ENCODE assay signal across 1 cellular context in the genomic region with DNA sequence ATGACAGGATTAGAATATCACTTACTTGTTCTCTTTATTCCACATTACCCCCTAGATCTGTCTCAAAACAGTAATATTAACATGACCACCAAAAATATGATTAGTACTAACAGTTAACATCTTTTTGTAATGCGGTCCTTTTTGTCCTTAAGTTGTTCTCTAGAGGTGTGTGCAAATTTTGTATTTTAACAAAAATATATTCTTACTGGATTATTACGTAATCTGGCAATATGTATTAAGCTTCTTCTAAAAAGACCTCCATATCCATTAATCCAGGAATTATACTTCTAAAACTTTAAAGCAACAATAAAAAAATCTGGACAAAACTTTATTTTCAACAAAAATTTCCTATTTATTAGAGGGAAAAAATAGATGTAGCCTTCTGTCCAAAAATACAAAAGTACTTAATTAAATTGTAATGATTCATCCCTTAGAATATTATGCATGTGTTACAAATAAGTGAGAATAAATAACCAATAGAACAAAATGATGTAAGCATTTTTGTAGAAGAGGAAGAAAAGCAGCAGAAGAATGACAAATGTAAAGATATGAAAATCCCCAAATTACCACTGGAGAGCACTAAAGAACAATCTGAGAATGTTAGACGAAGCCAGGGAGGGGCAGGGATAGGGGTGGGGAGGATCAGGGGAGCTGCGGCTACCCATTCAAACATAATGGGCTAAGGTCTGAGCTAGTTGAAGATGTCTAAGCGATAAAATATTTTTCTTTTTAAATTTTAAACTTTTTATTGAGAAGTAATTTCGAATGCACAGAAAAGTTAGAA.
TF ChIP-seq lines count a peak whose summit lies in the region.

No MANE protein-coding gene starts in this region.

TF ChIP-seq in WTC11, 78 proteins besides CTCF, POLR2A, EP300 and RAD21 (continued from another document):
- TF ChIP-seq, protein P1, sequence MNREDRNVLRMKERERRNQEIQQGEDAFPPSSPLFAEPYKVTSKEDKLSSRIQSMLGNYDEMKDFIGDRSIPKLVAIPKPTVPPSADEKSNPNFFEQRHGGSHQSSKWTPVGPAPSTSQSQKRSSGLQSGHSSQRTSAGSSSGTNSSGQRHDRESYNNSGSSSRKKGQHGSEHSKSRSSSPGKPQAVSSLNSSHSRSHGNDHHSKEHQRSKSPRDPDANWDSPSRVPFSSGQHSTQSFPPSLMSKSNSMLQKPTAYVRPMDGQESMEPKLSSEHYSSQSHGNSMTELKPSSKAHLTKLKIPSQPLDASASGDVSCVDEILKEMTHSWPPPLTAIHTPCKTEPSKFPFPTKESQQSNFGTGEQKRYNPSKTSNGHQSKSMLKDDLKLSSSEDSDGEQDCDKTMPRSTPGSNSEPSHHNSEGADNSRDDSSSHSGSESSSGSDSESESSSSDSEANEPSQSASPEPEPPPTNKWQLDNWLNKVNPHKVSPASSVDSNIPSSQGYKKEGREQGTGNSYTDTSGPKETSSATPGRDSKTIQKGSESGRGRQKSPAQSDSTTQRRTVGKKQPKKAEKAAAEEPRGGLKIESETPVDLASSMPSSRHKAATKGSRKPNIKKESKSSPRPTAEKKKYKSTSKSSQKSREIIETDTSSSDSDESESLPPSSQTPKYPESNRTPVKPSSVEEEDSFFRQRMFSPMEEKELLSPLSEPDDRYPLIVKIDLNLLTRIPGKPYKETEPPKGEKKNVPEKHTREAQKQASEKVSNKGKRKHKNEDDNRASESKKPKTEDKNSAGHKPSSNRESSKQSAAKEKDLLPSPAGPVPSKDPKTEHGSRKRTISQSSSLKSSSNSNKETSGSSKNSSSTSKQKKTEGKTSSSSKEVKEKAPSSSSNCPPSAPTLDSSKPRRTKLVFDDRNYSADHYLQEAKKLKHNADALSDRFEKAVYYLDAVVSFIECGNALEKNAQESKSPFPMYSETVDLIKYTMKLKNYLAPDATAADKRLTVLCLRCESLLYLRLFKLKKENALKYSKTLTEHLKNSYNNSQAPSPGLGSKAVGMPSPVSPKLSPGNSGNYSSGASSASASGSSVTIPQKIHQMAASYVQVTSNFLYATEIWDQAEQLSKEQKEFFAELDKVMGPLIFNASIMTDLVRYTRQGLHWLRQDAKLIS (CRISPR knock-in tag; IDR thresholded peaks at IDR 0.05; ENCODE audit: borderline replicate concordance) = no peak
- TF ChIP-seq ATF1 (CRISPR knock-in tag; IDR thresholded peaks at IDR 0.05) (no peak), GRHL2 (CRISPR knock-in tag; IDR thresholded peaks at IDR 0.05; ENCODE audit: insufficient replicate concordance, severe bottlenecking) (no peak), TCF7 (CRISPR knock-in tag; IDR thresholded peaks at IDR 0.05; ENCODE audit: low read depth) (no peak), ZNF232 (CRISPR knock-in tag; IDR thresholded peaks at IDR 0.05) (no peak), MYBL2 (CRISPR knock-in tag; IDR thresholded peaks at IDR 0.05) (no peak), KAT7 (CRISPR knock-in tag; IDR thresholded peaks at IDR 0.05; ENCODE audit: borderline replicate concordance) (no peak)
- TF ChIP-seq, protein P2, sequence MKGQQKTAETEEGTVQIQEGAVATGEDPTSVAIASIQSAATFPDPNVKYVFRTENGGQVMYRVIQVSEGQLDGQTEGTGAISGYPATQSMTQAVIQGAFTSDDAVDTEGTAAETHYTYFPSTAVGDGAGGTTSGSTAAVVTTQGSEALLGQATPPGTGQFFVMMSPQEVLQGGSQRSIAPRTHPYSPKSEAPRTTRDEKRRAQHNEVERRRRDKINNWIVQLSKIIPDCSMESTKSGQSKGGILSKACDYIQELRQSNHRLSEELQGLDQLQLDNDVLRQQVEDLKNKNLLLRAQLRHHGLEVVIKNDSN (CRISPR knock-in tag; IDR thresholded peaks at IDR 0.05) = no peak
- TF ChIP-seq, protein P3, sequence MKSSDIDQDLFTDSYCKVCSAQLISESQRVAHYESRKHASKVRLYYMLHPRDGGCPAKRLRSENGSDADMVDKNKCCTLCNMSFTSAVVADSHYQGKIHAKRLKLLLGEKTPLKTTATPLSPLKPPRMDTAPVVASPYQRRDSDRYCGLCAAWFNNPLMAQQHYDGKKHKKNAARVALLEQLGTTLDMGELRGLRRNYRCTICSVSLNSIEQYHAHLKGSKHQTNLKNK (CRISPR knock-in tag; IDR thresholded peaks at IDR 0.05) = no peak
- TF ChIP-seq, protein P4, sequence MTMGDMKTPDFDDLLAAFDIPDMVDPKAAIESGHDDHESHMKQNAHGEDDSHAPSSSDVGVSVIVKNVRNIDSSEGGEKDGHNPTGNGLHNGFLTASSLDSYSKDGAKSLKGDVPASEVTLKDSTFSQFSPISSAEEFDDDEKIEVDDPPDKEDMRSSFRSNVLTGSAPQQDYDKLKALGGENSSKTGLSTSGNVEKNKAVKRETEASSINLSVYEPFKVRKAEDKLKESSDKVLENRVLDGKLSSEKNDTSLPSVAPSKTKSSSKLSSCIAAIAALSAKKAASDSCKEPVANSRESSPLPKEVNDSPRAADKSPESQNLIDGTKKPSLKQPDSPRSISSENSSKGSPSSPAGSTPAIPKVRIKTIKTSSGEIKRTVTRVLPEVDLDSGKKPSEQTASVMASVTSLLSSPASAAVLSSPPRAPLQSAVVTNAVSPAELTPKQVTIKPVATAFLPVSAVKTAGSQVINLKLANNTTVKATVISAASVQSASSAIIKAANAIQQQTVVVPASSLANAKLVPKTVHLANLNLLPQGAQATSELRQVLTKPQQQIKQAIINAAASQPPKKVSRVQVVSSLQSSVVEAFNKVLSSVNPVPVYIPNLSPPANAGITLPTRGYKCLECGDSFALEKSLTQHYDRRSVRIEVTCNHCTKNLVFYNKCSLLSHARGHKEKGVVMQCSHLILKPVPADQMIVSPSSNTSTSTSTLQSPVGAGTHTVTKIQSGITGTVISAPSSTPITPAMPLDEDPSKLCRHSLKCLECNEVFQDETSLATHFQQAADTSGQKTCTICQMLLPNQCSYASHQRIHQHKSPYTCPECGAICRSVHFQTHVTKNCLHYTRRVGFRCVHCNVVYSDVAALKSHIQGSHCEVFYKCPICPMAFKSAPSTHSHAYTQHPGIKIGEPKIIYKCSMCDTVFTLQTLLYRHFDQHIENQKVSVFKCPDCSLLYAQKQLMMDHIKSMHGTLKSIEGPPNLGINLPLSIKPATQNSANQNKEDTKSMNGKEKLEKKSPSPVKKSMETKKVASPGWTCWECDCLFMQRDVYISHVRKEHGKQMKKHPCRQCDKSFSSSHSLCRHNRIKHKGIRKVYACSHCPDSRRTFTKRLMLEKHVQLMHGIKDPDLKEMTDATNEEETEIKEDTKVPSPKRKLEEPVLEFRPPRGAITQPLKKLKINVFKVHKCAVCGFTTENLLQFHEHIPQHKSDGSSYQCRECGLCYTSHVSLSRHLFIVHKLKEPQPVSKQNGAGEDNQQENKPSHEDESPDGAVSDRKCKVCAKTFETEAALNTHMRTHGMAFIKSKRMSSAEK (CRISPR knock-in tag; IDR thresholded peaks at IDR 0.05; ENCODE audit: borderline replicate concordance) = no peak
- TF ChIP-seq, protein P5, sequence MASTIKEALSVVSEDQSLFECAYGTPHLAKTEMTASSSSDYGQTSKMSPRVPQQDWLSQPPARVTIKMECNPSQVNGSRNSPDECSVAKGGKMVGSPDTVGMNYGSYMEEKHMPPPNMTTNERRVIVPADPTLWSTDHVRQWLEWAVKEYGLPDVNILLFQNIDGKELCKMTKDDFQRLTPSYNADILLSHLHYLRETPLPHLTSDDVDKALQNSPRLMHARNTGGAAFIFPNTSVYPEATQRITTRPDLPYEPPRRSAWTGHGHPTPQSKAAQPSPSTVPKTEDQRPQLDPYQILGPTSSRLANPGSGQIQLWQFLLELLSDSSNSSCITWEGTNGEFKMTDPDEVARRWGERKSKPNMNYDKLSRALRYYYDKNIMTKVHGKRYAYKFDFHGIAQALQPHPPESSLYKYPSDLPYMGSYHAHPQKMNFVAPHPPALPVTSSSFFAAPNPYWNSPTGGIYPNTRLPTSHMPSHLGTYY (CRISPR knock-in tag; IDR thresholded peaks at IDR 0.05) = no peak
